27 cellular contexts compared by ENCODE assay signal in genomic region chr11:116796548-116796947, GRCh38. TPM values are rescaled to one million over a fixed set of nuclear protein-coding genes. Genes with fewer than 3 reads are reported as not detected.
"Had no signal": no experiment of that assay in that cellular context is flagged by ENCODE, and none has a peak within 500 bp of the region (broad histone marks: within the 10 kb centered on the region; RNA-seq: fewer than 3 reads in every experiment).

No MANE protein-coding gene starts in this region.

- H3K27me3 ChIP-seq: neutrophil, sigmoid colon, stomach, transverse colon had no signal

- H3K27ac Mint-ChIP-seq: nephron progenitor cell had no signal

- ATAC-seq: left colon, left ventricle myocardium superior, psoas muscle had no signal

- H3K9me3 Mint-ChIP-seq: naive B cell, nephron progenitor cell had no signal

- H3K4me3 Mint-ChIP-seq: naive B cell, nephron progenitor cell had no signal

- DNase-seq: effector CD8-positive, alpha-beta T cell; foreskin melanocyte; head of caudate nucleus; hippocampal formation; left colon; left ventricle myocardium superior; mesendoderm; naive B cell; nephron progenitor cell; psoas muscle; sigmoid colon; stimulated activated CD4-positive, alpha-beta T cell treated with anti-CD3 and anti-CD28 coated beads, Interleukin-12 subunit alpha, Interleukin-12 subunit beta, amount 100 ng/mL, for 4 hours; stimulated activated naive CD4-positive, alpha-beta T cell; stomach; substantia nigra; transverse colon had no signal

- H3K36me3 ChIP-seq: neutrophil, sigmoid colon, stomach, thoracic aorta, transverse colon had no signal

- H3K4me3 ChIP-seq: coronary artery, lung, psoas muscle, sigmoid colon, skin epidermis, stomach, thoracic aorta, transverse colon had no signal

- H3K9me3 ChIP-seq: neutrophil, psoas muscle, sigmoid colon, stomach, thoracic aorta, transverse colon had no signal

- H3K27ac ChIP-seq: coronary artery, neutrophil, psoas muscle, sigmoid colon, skin epidermis, stomach, thoracic aorta, transverse colon had no signal

- H3K4me1 ChIP-seq: psoas muscle had no signal

- H3K36me3 Mint-ChIP-seq: naive B cell had no signal

RNA-seq across cellular contexts. Expression of gene APOA5, which starts 4.9 kb away (rescaled TPM):
- total RNA-seq: chondrocyte, dermis microvascular lymphatic vessel endothelial cell, kidney epithelial cell, left colon, left ventricle myocardium superior, osteoblast, psoas muscle, sigmoid colon, stomach, thoracic aorta, transverse colon, ureter had no signal
- polyA plus RNA-seq: esophagus, sigmoid colon, stomach had no signal

RNA-seq across cellular contexts. Expression of gene APOA4, which starts 26.6 kb away (rescaled TPM):
- total RNA-seq: chondrocyte, dermis microvascular lymphatic vessel endothelial cell, kidney epithelial cell, left colon, left ventricle myocardium superior, lung, osteoblast, sigmoid colon, transverse colon, ureter had no signal

RNA-seq across cellular contexts. Expression of gene APOC3, which starts 33.2 kb away (rescaled TPM):
- total RNA-seq: chondrocyte, dermis microvascular lymphatic vessel endothelial cell, kidney epithelial cell, left colon, left ventricle myocardium superior, osteoblast, sigmoid colon, thoracic aorta had no signal
- polyA plus RNA-seq: esophagus, stomach had no signal
